ENCODE assay signal across 22 cellular contexts in the genomic region with DNA sequence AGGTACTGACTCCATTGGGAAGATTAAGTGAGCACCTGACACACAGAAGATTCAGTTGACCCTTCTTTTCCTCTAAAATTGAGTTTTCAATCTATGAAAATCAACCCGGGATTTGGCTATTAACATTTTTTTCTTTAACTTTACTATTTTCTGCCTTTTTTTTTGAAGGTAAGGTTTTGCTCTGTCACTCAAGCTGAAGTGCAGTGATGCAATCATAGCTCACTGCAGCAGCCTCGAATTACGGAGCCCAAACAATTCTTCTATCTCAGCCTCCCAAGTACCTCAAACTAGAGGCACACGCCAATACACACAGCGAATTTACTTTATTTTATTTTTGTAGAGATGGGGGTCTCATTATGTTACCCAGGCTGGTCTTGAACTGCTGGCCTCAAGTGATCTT.
"Had no signal": no experiment of that assay in that cellular context is flagged by ENCODE, and none has a peak within 500 bp of the region (broad histone marks: within the 10 kb centered on the region; RNA-seq: fewer than 3 reads in every experiment).

No MANE protein-coding gene starts in this region.

- ATAC-seq: natural killer cell; stimulated activated effector memory CD8-positive, alpha-beta T cell treated with anti-CD3 and anti-CD28 coated beads, Interleukin-12 subunit alpha, Interleukin-12 subunit beta, amount 100 ng/mL, for 72 hours; stimulated activated naive CD8-positive, alpha-beta T cell treated with anti-CD3 and anti-CD28 coated beads, Interleukin-15, Interleukin-2, amounts not matched to agents 100 U/mL and 50 U/mL, for 24 hours had no signal

- DNase-seq: cerebellar nuclear complex; effector CD4-positive, alpha-beta T cell; endodermal cell; foreskin melanocyte; head of caudate nucleus; hypothalamus; kidney glomerular epithelial cell; mammary epithelial cell; natural killer cell; nucleus accumbens; ovary; right cardiac atrium; stimulated activated CD4-positive, alpha-beta T cell treated with anti-CD3 and anti-CD28 coated beads, Interleukin-4, amount 100 ng/mL, for 1 hour; stimulated activated CD8-positive, alpha-beta memory T cell treated with anti-CD3 and anti-CD28 coated beads, Interleukin-4, amount 100 ng/mL, for 48 hours; stimulated activated naive CD8-positive, alpha-beta T cell treated with anti-CD3 and anti-CD28 coated beads, Interleukin-15, Interleukin-2, amounts not matched to agents 100 U/mL and 50 U/mL, for 24 hours; thyroid gland had no signal

- FAIRE-seq: colon, islet of Langerhans had no signal

- H3K9ac ChIP-seq: neural progenitor cell had no signal

- H3K36me3 ChIP-seq: neural progenitor cell, ovary, suprapubic skin, thyroid gland had no signal

- H3K27ac ChIP-seq: neural progenitor cell, suprapubic skin had no signal

- H3K4me2 ChIP-seq: neural progenitor cell had no signal

- H3K4me3 ChIP-seq: neural progenitor cell, ovary, smooth muscle cell, suprapubic skin, thyroid gland had no signal

- H3K27me3 ChIP-seq: neural progenitor cell, ovary, suprapubic skin, thyroid gland had no signal

- H3K9me3 ChIP-seq: ovary, suprapubic skin, thyroid gland had no signal
